Comparison of ENCODE assay signal across 8 cellular contexts in genomic region chr2:118882693-118883336, GRCh38.
DNase-seq lines count a peak whose midpoint lies in the region; ATAC-seq lines count a peak whose summit lies in the region.

No MANE protein-coding gene starts in this region.

- DNase-seq in AML-193 (lab: John Stamatoyannopoulos, UW) (peak; percentile 62 to 72), NCI-H69 (lab: John Stamatoyannopoulos, UW) (peak; percentile 51), midbrain (lab: John Stamatoyannopoulos, UW) (peak; percentile 43)
- peak; percentile 58 to 62 for DNase-seq in activated CD4-positive, alpha-beta T cell treated with anti-CD3 and anti-CD28 coated beads, Interleukin-2, amount 50 U/mL, for 4 hours
- peak; percentile 47 for DNase-seq in effector CD4-positive, alpha-beta T cell
- peak; percentile 8 to 18 for DNase-seq in stimulated activated CD8-positive, alpha-beta memory T cell treated with anti-CD3 and anti-CD28 coated beads, Interleukin-4, amount 100 ng/mL, for 4 hours (ENCODE audit: low read depth in 2 of 2, low spot score in 1 of 2)

- ATAC-seq in GM19023 (IDR thresholded peaks at IDR 0.05; ENCODE audit: unreplicated experiment) (peak; percentile 63), HG03442 (IDR thresholded peaks at IDR 0.05; ENCODE audit: unreplicated experiment) (peak; percentile 83)

Comparison
In these comparisons a context has a peak if more than half of its experiments do, and no peak if none do; other contexts are left out.
1. Peak in every context shown above with its lines: DNase-seq and ATAC-seq.
2. DNase-seq: peak in every context shown above with its lines; median percentile 67 in AML-193; 60 in activated CD4-positive, alpha-beta T cell treated with anti-CD3 and anti-CD28 coated beads, Interleukin-2, amount 50 U/mL, for 4 hours; 51 in NCI-H69; 47 in effector CD4-positive, alpha-beta T cell; 43 in midbrain; 13 in stimulated activated CD8-positive, alpha-beta memory T cell treated with anti-CD3 and anti-CD28 coated beads, Interleukin-4, amount 100 ng/mL, for 4 hours.